In genomic region chr11:79369094-79369493, GRCh38 we compare ENCODE assay signal across 15 cellular contexts.
DNase-seq lines count a peak whose midpoint lies in the region; ATAC-seq lines count a peak whose summit lies in the region.
"Had no signal": no experiment of that assay in that cellular context is flagged by ENCODE, and none has a peak within 500 bp of the region (broad histone marks: within the 10 kb centered on the region; RNA-seq: fewer than 3 reads in every experiment).

No MANE protein-coding gene starts in this region.

- no peak overlapping the region for H3K23ac ChIP-seq in mesendoderm (ENCODE audit: low read length)

- H2BK120ac ChIP-seq in mesendoderm (ENCODE audit: low read depth, low read length), result no peak overlapping the region

- H3K27ac ChIP-seq in mesendoderm (ENCODE audit: low read depth, low read length), result no peak overlapping the region
- H3K27ac ChIP-seq: C4-2B had no signal

- H3K56ac ChIP-seq in mesendoderm (ENCODE audit: low read length), result no peak overlapping the region

- no peak overlapping the region for H3K4me3 ChIP-seq in mesendoderm (ENCODE audit: low read length)
- H3K4me3 ChIP-seq: GM23338 had no signal

- no peak overlapping the region for H3K4me2 ChIP-seq in mesendoderm (ENCODE audit: low read length)
- H3K4me2 ChIP-seq: GM23338 had no signal

- ATAC-seq in HG02938 (IDR thresholded peaks at IDR 0.05; ENCODE audit: unreplicated experiment), result no peak
- ATAC-seq in GM19351 (IDR thresholded peaks at IDR 0.05; ENCODE audit: unreplicated experiment), result no peak
- ATAC-seq: GM23338 had no signal

- H3K9ac ChIP-seq in mesendoderm (ENCODE audit: low read length), result no peak overlapping the region

- H3K4me1 ChIP-seq in mesendoderm (ENCODE audit: control insufficient read depth, low read depth, low read length), result peaks cover 39% of the 10 kb centered on the region

- H3K79me2 ChIP-seq in mesendoderm (ENCODE audit: control insufficient read depth, insufficient read depth, low read length), result peaks cover 19% of the 10 kb centered on the region

- no peaks in the 10 kb centered on the region for H3K36me3 ChIP-seq in mesendoderm (ENCODE audit: control insufficient read depth, insufficient read depth, low read length)

- no CpG with 5 or more reads among the region's 4 CpGs for WGBS in mesendoderm (ENCODE audit: extremely low coverage, insufficient coverage, low lambda C conversion rate)

- H4K8ac ChIP-seq in mesendoderm (ENCODE audit: low read depth, low read length), result no peak overlapping the region

- H3K79me1 ChIP-seq in mesendoderm (ENCODE audit: low read length), result peaks cover 17% of the 10 kb centered on the region

- H3K4ac ChIP-seq in mesendoderm (ENCODE audit: low read depth, low read length), result no peak overlapping the region

- no peak overlapping the region for H4K5ac ChIP-seq in mesendoderm (ENCODE audit: low read length)

- H3K27me3 ChIP-seq in mesendoderm (ENCODE audit: insufficient read depth, low read length, poor library complexity), result no peaks in the 10 kb centered on the region

- H3K18ac ChIP-seq in mesendoderm (ENCODE audit: low read length), result peak overlapping the region; percentile 15

- H2BK5ac ChIP-seq in mesendoderm (ENCODE audit: low read length), result no peak overlapping the region

- H2BK15ac ChIP-seq in mesendoderm (replicated peaks; ENCODE audit: low read depth), result no peak overlapping the region

- H2AK5ac ChIP-seq in mesendoderm (ENCODE audit: low read length), result peak overlapping the region; percentile 6

- peak; percentile 12 for DNase-seq in NCI-H2171 treated with DMSO at 0.1 percent for 48 hours (lab: John Stamatoyannopoulos, UW)
- DNase-seq in NCI-H2171 (lab: John Stamatoyannopoulos, UW), result no peak
- DNase-seq in NCI-H187 (lab: John Stamatoyannopoulos, UW), result peak; percentile 9 to 42
- DNase-seq in NCI-H524 treated with DMSO at 0.1 percent for 48 hours (lab: John Stamatoyannopoulos, UW), result peak; percentile 36
- no peak for DNase-seq in mesendoderm
- DNase-seq in EL, result no peak
- DNase-seq: 8988T; CD4-positive, alpha-beta memory T cell; DND-41; GF-D8; H7 had no signal

Comparison
In these comparisons a context has a peak if more than half of its experiments do, and no peak if none do; other contexts are left out.
1. DNase-seq: peak in NCI-H2171 treated with DMSO at 0.1 percent for 48 hours (single experiment), NCI-H187 (2 of 2) and NCI-H524 treated with DMSO at 0.1 percent for 48 hours (single experiment); none in NCI-H2171 (single experiment), mesendoderm (single experiment) and EL (single experiment).